In the genomic region with DNA sequence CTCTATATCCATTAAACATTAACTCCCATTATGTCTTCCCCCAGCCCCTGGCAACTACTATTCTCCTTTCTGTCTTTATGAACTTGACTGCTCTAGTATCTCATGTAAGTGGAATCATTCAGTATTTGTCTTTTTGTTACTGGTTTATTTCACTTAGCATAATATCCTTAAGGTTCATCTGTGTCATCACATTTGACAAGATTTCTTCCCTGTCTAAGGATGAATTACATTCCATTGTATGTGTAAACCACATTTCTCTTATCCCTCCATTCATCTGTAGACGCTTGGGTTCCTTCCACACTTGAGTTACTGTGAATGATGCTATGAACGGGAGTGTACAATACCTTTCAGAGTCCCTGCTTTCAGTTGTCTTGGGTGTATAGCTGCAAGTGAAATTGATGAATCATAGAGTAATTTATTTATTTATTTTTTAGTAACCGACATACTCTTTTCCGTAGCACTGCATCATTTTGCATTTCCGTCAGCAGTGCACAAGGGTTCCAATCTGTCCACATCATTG, we compare ENCODE assay signal across 18 cellular contexts.
DNase-seq lines count a peak whose midpoint lies in the region; ATAC-seq and TF ChIP-seq lines count a peak whose summit lies in the region.
"Had no signal": no experiment of that assay in that cellular context is flagged by ENCODE, and none has a peak within 500 bp of the region (broad histone marks: within the 10 kb centered on the region; RNA-seq: fewer than 3 reads in every experiment).

No MANE protein-coding gene starts in this region.

- H3K4me1 ChIP-seq in body of pancreas, result no peaks in the 10 kb centered on the region
- H3K4me1 ChIP-seq: BLaER1 treated with 17β-estradiol and CSF1 and Interleukin-3, amounts not matched to agents 10 nM and 100 nM had no signal

- no peak overlapping the region for H3K27ac ChIP-seq in body of pancreas
- H3K27ac ChIP-seq: BLaER1 treated with 17β-estradiol and CSF1 and Interleukin-3, amounts not matched to agents 10 nM and 100 nM had no signal

- no peaks in the 10 kb centered on the region for H3K36me3 ChIP-seq in kidney epithelial cell (ENCODE audit: control insufficient read depth, insufficient read depth, low read length)
- H3K36me3 ChIP-seq in body of pancreas (replicated peaks in 1 of 2; ENCODE audit: insufficient read depth in 1 of 2, low read depth in 2 of 2), result no peaks in the 10 kb centered on the region
- H3K36me3 ChIP-seq: BLaER1 treated with 17β-estradiol and CSF1 and Interleukin-3, amounts not matched to agents 10 nM and 100 nM had no signal

- WGBS in body of pancreas, 2 donors, result 78 to 86% methylated on average over 5 of the region's 5 CpGs

- TF ChIP-seq POLR2A in body of pancreas (IDR thresholded peaks at IDR 0.05), result no peak

- peak overlapping the region; percentile 44 for H3K27ac Mint-ChIP-seq in type B pancreatic cell
- H3K27ac Mint-ChIP-seq: B cell; CD8-positive, alpha-beta T cell; GM23338; IgD-negative memory B cell had no signal

- no peaks in the 10 kb centered on the region for H3K9me3 Mint-ChIP-seq in type B pancreatic cell

- peaks cover 7% of the 10 kb centered on the region for H3K27me3 Mint-ChIP-seq in type B pancreatic cell
- H3K27me3 Mint-ChIP-seq: B cell, IgD-negative memory B cell had no signal

- no peaks in the 10 kb centered on the region for H3K36me3 Mint-ChIP-seq in type B pancreatic cell
- H3K36me3 Mint-ChIP-seq: CD8-positive, alpha-beta T cell had no signal

- H3K9me3 ChIP-seq in body of pancreas, result no peaks in the 10 kb centered on the region

- H3K27me3 ChIP-seq in kidney epithelial cell (ENCODE audit: control insufficient read depth, insufficient read depth, low read length) (no peaks in the 10 kb centered on the region), body of pancreas (no peaks in the 10 kb centered on the region)
- H3K27me3 ChIP-seq: BLaER1 treated with 17β-estradiol and CSF1 and Interleukin-3, amounts not matched to agents 10 nM and 100 nM had no signal

- no peak overlapping the region for H3K4me3 Mint-ChIP-seq in type B pancreatic cell
- H3K4me3 Mint-ChIP-seq: B cell; CD8-positive, alpha-beta T cell; GM23338; IgD-negative memory B cell had no signal

- H3K4me1 Mint-ChIP-seq in type B pancreatic cell (ENCODE audit: unreplicated experiment), result no peaks in the 10 kb centered on the region
- H3K4me1 Mint-ChIP-seq: B cell, IgD-negative memory B cell had no signal

- intact Hi-C loops in body of pancreas (cut with DNase I), result no loop called here

- peak; percentile 91 for DNase-seq in ACHN
- DNase-seq in NCI-H187 treated with DMSO at 0.1 percent for 48 hours (lab: John Stamatoyannopoulos, UW), result peak; percentile 17
- peak; percentile 29 for DNase-seq in kidney epithelial cell (ENCODE audit: low read depth)
- no peak for DNase-seq in type B pancreatic cell (ENCODE audit: extremely low spot score, unreplicated experiment)
- no peak for DNase-seq in body of pancreas
- DNase-seq: 8988T; CD8-positive, alpha-beta T cell; DMS 273 treated with DMSO at 0.1 percent for 48 hours; DMS53; GDM1; HCEC 1CT had no signal

- TF ChIP-seq CTCF in kidney epithelial cell (IDR thresholded peaks at IDR 0.05; ENCODE audit: insufficient read depth, low read length, poor library complexity, severe bottlenecking), result no peak
- no peak for TF ChIP-seq CTCF in type B pancreatic cell (conservative IDR thresholded peaks at IDR 0.05)
- no peak for TF ChIP-seq CTCF in body of pancreas (IDR thresholded peaks at IDR 0.05)

- H3K4me3 ChIP-seq in kidney epithelial cell (ENCODE audit: low read depth, low read length) (no peak overlapping the region), body of pancreas (no peak overlapping the region)
- H3K4me3 ChIP-seq: BLaER1 treated with 17β-estradiol and CSF1 and Interleukin-3, amounts not matched to agents 10 nM and 100 nM; GM23338 had no signal

- in situ Hi-C loops in ACHN (cut with HindIII; ENCODE audit: low pct_ligation_motif_present, low pct_unique_long_range_greater_than_20kb, low sequenced_read_pairs), result no loop called here

- ATAC-seq in HG03196 (IDR thresholded peaks at IDR 0.05; ENCODE audit: unreplicated experiment) (no peak), body of pancreas (no peak), GM18520 (IDR thresholded peaks at IDR 0.05; ENCODE audit: unreplicated experiment) (no peak)
- ATAC-seq: CD8-positive, alpha-beta T cell; GM23338; HepG2 had no signal

Comparison
In these comparisons a context has a peak if more than half of its experiments do, and no peak if none do; other contexts are left out.
1. DNase-seq: peak in ACHN (single experiment), NCI-H187 treated with DMSO at 0.1 percent for 48 hours (single experiment) and kidney epithelial cell (single experiment); none in type B pancreatic cell (single experiment) and body of pancreas (0 of 4).